ENCODE assay signal across 1 cellular context in the genomic region with DNA sequence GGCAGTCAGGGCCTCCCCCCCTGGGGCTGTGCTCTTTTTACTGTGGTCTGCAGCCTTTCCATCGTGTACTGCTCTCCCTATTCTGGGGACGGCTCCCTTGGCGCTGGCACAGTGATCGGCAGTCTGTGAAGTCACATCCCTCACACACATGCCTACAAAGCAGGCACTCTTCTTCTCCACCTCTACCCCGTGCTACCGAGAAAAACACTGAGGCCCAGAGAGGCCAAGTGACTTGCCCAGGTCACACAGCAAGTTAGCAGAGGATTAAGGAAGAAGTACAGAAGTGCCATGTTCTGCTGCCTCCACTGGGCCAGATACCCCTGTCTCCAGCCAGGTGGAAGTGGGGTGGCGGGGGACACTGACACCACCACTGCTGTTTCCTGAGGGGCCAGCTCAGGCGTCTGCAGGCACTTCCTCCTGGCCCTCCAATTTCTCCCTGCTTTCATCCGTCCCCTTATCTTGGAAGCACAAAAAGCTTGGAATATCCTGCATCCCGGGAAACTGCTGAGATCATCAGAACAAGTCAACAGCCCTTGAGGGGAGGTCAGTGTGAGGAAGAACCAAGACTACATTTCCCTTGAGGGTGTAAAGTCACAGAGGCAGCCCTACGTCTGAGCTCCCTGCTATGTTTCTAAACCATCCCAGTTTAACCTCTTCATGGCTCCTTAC.
TF ChIP-seq lines count a peak whose summit lies in the region.

No MANE protein-coding gene starts in this region.

TF ChIP-seq in HepG2, 621 proteins besides CTCF, POLR2A, EP300 and RAD21 (continued from another document):
- TF ChIP-seq ZNF768 (CRISPR knock-in tag; IDR thresholded peaks at IDR 0.05) = peak; percentile 95
- TF ChIP-seq, protein P1, sequence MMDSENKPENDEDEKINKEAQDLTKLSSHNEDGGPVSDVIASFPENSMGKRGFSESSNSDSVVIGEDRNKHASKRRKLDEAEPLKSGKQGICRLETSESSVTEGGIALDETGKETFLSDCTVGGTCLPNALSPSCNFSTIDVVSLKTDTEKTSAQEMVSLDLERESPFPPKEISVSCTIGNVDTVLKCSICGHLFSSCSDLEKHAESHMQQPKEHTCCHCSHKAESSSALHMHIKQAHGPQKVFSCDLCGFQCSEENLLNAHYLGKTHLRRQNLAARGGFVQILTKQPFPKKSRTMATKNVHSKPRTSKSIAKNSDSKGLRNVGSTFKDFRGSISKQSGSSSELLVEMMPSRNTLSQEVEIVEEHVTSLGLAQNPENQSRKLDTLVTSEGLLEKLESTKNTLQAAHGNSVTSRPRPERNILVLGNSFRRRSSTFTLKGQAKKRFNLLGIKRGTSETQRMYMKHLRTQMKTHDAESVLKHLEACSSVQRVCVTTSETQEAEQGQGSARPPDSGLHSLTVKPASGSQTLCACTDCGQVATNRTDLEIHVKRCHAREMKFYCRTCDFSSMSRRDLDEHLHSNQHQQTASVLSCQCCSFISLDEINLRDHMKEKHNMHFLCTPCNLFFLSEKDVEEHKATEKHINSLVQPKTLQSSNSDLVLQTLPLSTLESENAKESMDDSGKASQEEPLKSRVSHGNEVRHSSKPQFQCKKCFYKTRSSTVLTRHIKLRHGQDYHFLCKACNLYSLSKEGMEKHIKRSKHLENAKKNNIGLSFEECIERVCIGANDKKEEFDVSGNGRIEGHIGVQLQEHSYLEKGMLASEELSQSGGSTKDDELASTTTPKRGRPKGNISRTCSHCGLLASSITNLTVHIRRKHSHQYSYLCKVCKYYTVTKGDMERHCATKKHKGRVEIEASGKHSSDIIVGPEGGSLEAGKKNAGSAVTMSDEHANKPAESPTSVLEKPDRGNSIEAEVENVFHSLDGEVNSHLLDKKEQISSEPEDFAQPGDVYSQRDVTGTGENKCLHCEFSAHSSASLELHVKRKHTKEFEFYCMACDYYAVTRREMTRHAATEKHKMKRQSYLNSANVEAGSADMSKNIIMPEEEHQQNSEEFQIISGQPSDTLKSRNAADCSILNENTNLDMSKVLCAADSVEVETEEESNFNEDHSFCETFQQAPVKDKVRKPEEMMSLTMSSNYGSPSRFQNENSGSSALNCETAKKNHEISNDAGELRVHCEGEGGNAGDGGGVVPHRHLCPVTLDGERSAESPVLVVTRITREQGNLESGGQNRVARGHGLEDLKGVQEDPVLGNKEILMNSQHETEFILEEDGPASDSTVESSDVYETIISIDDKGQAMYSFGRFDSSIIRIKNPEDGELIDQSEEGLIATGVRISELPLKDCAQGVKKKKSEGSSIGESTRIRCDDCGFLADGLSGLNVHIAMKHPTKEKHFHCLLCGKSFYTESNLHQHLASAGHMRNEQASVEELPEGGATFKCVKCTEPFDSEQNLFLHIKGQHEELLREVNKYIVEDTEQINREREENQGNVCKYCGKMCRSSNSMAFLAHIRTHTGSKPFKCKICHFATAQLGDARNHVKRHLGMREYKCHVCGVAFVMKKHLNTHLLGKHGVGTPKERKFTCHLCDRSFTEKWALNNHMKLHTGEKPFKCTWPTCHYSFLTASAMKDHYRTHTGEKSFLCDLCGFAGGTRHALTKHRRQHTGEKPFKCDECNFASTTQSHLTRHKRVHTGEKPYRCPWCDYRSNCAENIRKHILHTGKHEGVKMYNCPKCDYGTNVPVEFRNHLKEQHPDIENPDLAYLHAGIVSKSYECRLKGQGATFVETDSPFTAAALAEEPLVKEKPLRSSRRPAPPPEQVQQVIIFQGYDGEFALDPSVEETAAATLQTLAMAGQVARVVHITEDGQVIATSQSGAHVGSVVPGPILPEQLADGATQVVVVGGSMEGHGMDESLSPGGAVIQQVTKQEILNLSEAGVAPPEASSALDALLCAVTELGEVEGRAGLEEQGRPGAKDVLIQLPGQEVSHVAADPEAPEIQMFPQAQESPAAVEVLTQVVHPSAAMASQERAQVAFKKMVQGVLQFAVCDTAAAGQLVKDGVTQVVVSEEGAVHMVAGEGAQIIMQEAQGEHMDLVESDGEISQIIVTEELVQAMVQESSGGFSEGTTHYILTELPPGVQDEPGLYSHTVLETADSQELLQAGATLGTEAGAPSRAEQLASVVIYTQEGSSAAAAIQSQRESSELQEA (CRISPR knock-in tag; IDR thresholded peaks at IDR 0.05; ENCODE audit: not compliant biosample characterization) = no peak
- TF ChIP-seq ZNF512B (CRISPR knock-in tag; IDR thresholded peaks at IDR 0.05; ENCODE audit: borderline replicate concordance) = no peak
- no peak for TF ChIP-seq ZNF570 (CRISPR knock-in tag; IDR thresholded peaks at IDR 0.05; ENCODE audit: borderline replicate concordance)
- no peak for TF ChIP-seq TCF7 (IDR thresholded peaks at IDR 0.05; ENCODE audit: low read depth)
- TF ChIP-seq ZNF460 (CRISPR knock-in tag; IDR thresholded peaks at IDR 0.05; ENCODE audit: borderline replicate concordance) = no peak
- TF ChIP-seq MAFK (conservative IDR thresholded peaks at IDR 0.05 in 1 of 2, IDR thresholded peaks at IDR 0.05 in 1 of 2; ENCODE audit: low read length in 2 of 2) = peak; percentile 81
- TF ChIP-seq ZNF180 (CRISPR knock-in tag; IDR thresholded peaks at IDR 0.05; ENCODE audit: borderline replicate concordance, low read depth) = no peak
- peak; percentile 62 for TF ChIP-seq MAFF (IDR thresholded peaks at IDR 0.05; ENCODE audit: low read depth, low read length)
- TF ChIP-seq FOXO1 (CRISPR knock-in tag; IDR thresholded peaks at IDR 0.05) = no peak
- TF ChIP-seq HOXA9 (CRISPR knock-in tag; IDR thresholded peaks at IDR 0.05; ENCODE audit: borderline replicate concordance) = no peak
- TF ChIP-seq STAT5B (CRISPR knock-in tag; IDR thresholded peaks at IDR 0.05) = no peak
- TF ChIP-seq THYN1 (CRISPR knock-in tag; IDR thresholded peaks at IDR 0.05; ENCODE audit: borderline replicate concordance, low read depth) = no peak
- no peak for TF ChIP-seq RBAK (CRISPR knock-in tag; IDR thresholded peaks at IDR 0.05)
- no peak for TF ChIP-seq ZBTB2 (CRISPR knock-in tag; IDR thresholded peaks at IDR 0.05; ENCODE audit: low read depth)
- TF ChIP-seq ZNF17 (CRISPR knock-in tag; IDR thresholded peaks at IDR 0.05) = no peak
- TF ChIP-seq, protein P2, sequence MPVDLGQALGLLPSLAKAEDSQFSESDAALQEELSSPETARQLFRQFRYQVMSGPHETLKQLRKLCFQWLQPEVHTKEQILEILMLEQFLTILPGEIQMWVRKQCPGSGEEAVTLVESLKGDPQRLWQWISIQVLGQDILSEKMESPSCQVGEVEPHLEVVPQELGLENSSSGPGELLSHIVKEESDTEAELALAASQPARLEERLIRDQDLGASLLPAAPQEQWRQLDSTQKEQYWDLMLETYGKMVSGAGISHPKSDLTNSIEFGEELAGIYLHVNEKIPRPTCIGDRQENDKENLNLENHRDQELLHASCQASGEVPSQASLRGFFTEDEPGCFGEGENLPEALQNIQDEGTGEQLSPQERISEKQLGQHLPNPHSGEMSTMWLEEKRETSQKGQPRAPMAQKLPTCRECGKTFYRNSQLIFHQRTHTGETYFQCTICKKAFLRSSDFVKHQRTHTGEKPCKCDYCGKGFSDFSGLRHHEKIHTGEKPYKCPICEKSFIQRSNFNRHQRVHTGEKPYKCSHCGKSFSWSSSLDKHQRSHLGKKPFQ (CRISPR knock-in tag; IDR thresholded peaks at IDR 0.05; ENCODE audit: insufficient replicate concordance) = no peak
- TF ChIP-seq PCBP2 (optimal IDR thresholded peaks at IDR 0.05; ENCODE audit: low read depth, low read length, poor library complexity, severe bottlenecking) = no peak
- TF ChIP-seq SP140L (CRISPR knock-in tag; IDR thresholded peaks at IDR 0.05; ENCODE audit: borderline replicate concordance) = no peak
- TF ChIP-seq ZNF510 (CRISPR knock-in tag; IDR thresholded peaks at IDR 0.05; ENCODE audit: low read depth) = no peak
- no peak for TF ChIP-seq ZNF263 (CRISPR knock-in tag; IDR thresholded peaks at IDR 0.05)
- no peak for TF ChIP-seq RBM39 (IDR thresholded peaks at IDR 0.05; ENCODE audit: low read depth, low read length, poor library complexity, severe bottlenecking)
- no peak for TF ChIP-seq ZNF614 (CRISPR knock-in tag; IDR thresholded peaks at IDR 0.05; ENCODE audit: borderline replicate concordance)
- peak; percentile 39; the same call in 1 of the 2 replicates for TF ChIP-seq ZMYM3 (CRISPR knock-in tag; IDR thresholded peaks at IDR 0.05)
- TF ChIP-seq, protein P3, sequence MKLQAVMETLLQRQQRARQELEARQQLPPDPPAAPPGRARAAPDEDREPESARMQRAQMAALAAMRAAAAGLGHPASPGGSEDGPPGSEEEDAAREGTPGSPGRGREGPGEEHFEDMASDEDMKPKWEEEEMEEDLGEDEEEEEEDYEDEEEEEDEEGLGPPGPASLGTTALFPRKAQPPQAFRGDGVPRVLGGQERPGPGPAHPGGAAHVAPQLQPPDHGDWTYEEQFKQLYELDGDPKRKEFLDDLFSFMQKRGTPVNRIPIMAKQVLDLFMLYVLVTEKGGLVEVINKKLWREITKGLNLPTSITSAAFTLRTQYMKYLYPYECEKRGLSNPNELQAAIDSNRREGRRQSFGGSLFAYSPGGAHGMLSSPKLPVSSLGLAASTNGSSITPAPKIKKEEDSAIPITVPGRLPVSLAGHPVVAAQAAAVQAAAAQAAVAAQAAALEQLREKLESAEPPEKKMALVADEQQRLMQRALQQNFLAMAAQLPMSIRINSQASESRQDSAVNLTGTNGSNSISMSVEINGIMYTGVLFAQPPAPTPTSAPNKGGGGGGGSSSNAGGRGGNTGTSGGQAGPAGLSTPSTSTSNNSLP (IDR thresholded peaks at IDR 0.05; ENCODE audit: low read depth, low read length) = no peak
- TF ChIP-seq, protein P4, sequence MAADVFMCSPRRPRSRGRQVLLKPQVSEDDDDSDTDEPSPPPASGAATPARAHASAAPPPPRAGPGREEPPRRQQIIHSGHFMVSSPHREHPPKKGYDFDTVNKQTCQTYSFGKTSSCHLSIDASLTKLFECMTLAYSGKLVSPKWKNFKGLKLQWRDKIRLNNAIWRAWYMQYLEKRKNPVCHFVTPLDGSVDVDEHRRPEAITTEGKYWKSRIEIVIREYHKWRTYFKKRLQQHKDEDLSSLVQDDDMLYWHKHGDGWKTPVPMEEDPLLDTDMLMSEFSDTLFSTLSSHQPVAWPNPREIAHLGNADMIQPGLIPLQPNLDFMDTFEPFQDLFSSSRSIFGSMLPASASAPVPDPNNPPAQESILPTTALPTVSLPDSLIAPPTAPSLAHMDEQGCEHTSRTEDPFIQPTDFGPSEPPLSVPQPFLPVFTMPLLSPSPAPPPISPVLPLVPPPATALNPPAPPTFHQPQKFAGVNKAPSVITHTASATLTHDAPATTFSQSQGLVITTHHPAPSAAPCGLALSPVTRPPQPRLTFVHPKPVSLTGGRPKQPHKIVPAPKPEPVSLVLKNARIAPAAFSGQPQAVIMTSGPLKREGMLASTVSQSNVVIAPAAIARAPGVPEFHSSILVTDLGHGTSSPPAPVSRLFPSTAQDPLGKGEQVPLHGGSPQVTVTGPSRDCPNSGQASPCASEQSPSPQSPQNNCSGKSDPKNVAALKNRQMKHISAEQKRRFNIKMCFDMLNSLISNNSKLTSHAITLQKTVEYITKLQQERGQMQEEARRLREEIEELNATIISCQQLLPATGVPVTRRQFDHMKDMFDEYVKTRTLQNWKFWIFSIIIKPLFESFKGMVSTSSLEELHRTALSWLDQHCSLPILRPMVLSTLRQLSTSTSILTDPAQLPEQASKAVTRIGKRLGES (CRISPR knock-in tag; IDR thresholded peaks at IDR 0.05; ENCODE audit: borderline replicate concordance) = no peak
- TF ChIP-seq, protein P5, sequence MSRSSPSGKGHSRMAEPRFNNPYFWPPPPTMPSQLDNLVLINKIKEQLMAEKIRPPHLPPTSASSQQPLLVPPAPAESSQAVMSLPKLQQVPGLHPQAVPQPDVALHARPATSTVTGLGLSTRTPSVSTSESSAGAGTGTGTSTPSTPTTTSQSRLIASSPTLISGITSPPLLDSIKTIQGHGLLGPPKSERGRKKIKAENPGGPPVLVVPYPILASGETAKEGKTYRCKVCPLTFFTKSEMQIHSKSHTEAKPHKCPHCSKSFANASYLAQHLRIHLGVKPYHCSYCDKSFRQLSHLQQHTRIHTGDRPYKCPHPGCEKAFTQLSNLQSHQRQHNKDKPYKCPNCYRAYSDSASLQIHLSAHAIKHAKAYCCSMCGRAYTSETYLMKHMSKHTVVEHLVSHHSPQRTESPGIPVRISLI (CRISPR knock-in tag; IDR thresholded peaks at IDR 0.05; ENCODE audit: borderline replicate concordance) = no peak
